Comparison of ENCODE assay signal across 22 cellular contexts in the genomic region with DNA sequence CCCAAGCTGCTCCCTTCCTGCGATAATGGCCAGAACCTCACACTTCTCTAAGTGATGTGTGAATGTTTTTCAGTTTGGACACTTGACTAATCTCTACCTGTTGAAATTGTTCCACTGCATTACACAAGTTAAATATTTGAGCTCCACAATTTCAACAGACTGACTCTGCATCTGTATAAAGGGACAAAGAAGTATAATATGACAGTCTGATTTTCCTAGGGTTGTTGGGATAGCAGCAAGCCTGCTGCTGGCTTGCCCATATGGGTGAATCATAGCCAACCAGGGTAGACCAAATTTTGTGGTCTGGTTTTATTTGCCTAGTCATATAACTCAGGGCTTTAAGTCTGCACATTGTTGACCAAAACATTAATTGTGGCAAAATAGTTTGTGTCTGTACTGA.
DNase-seq lines count a peak whose midpoint lies in the region; ATAC-seq and TF ChIP-seq lines count a peak whose summit lies in the region.
"Had no signal": no experiment of that assay in that cellular context is flagged by ENCODE, and none has a peak within 500 bp of the region (broad histone marks: within the 10 kb centered on the region; RNA-seq: fewer than 3 reads in every experiment).

No MANE protein-coding gene starts in this region.

- no peaks in the 10 kb centered on the region for H3K9me2 ChIP-seq in PC-3 (replicated peaks; ENCODE audit: low read length)

- H3K79me2 ChIP-seq in PC-3 (ENCODE audit: low read length): no peaks in the 10 kb centered on the region

- H3K4me1 ChIP-seq in PC-3 (ENCODE audit: insufficient read depth, low read length) (no peaks in the 10 kb centered on the region), liver (ENCODE audit: control insufficient read depth in 4 of 4, insufficient read depth in 4 of 4, low read length in 3 of 4) (peaks cover 4 to 24% (median 17%) of the 10 kb centered on the region in 4 donors), body of pancreas (no peaks in the 10 kb centered on the region)
- H3K4me1 ChIP-seq: BLaER1 had no signal

- no peak overlapping the region for H3K27ac ChIP-seq in PC-3 (ENCODE audit: low read length)
- peak overlapping the region; percentile 1 to 25 for H3K27ac ChIP-seq in liver (ENCODE audit: low read depth in 1 of 2, low read length in 2 of 2)
- no peak overlapping the region for H3K27ac ChIP-seq in body of pancreas
- H3K27ac ChIP-seq: BLaER1, coronary artery, ovary had no signal

- POLR2A ChIA-PET in PC-3 (lab: Charles Lee; ENCODE audit: unreplicated experiment): no interaction called here

- H3K36me3 ChIP-seq in PC-3 (ENCODE audit: low read depth, low read length) (no peaks in the 10 kb centered on the region), liver (ENCODE audit: control insufficient read depth in 4 of 4, insufficient read depth in 3 of 4, low read depth in 1 of 4, low read length in 3 of 4) (no peaks in the 10 kb centered on the region), body of pancreas (replicated peaks in 1 of 2; ENCODE audit: insufficient read depth in 1 of 2, low read depth in 2 of 2) (no peaks in the 10 kb centered on the region)
- H3K36me3 ChIP-seq: BLaER1, ovary had no signal

- H3K27me3 ChIP-seq in PC-3 (ENCODE audit: low read length) (no peaks in the 10 kb centered on the region), liver (ENCODE audit: control insufficient read depth in 4 of 4, insufficient read depth in 4 of 4, low read length in 3 of 4) (no peaks in the 10 kb centered on the region), body of pancreas (no peaks in the 10 kb centered on the region)
- H3K27me3 ChIP-seq: BLaER1, ovary had no signal

- no peak overlapping the region for H2AFZ ChIP-seq in PC-3 (ENCODE audit: low read length)

- no peaks in the 10 kb centered on the region for H4K20me1 ChIP-seq in PC-3 (ENCODE audit: low read length)
- H4K20me1 ChIP-seq: BLaER1 had no signal

- no TSS peak for BruUV-seq in PC-3 (replicated peaks; lab: Mats Ljungman, UMichigan)

- DNase-seq in DMS153 (lab: John Stamatoyannopoulos, UW) (peak; percentile 80), NCI-H2081 treated with DMSO at 0.1 percent for 48 hours (lab: John Stamatoyannopoulos, UW) (peak; percentile 55), PC-3 (peak; percentile 50), KG1 (lab: John Stamatoyannopoulos, UW) (no peak), body of pancreas (no peak)
- DNase-seq: activated CD4-positive, alpha-beta T cell treated with anti-CD3 and anti-CD28 coated beads for 1 hour; activated naive CD4-positive, alpha-beta T cell treated with Interleukin-2 at 50 U/mL for 16 hours; activated T-cell treated with anti-CD3 and anti-CD28 coated beads, Interleukin-2, amount 50 U/mL, for 4 hours; endodermal cell; GDM1; H9; mesendoderm; naive thymus-derived CD8-positive, alpha-beta T cell; NCI-H1694 treated with DMSO at 0.1 percent for 48 hours; ovary; right cardiac atrium; SIG-M5 had no signal

- TF ChIP-seq CTCF in PC-3 (conservative IDR thresholded peaks at IDR 0.05; ENCODE audit: low read depth, low read length) (no peak), liver (IDR thresholded peaks at IDR 0.05; ENCODE audit: low read depth, low read length, missing input control) (no peak), body of pancreas (IDR thresholded peaks at IDR 0.05) (no peak)

- ATAC-seq in PC-3: no peak
- ATAC-seq in HG02763 (IDR thresholded peaks at IDR 0.05; ENCODE audit: unreplicated experiment): no peak
- no peak for ATAC-seq in GM19452 (IDR thresholded peaks at IDR 0.05; ENCODE audit: unreplicated experiment)
- ATAC-seq in body of pancreas: no peak
- ATAC-seq: activated T-cell treated with anti-CD3 and anti-CD28 coated beads, Interleukin-2, amount 50 U/mL, for 4 hours; naive thymus-derived CD8-positive, alpha-beta T cell; right cardiac atrium had no signal

- H3K9me3 ChIP-seq in PC-3 (ENCODE audit: low read length): no peaks in the 10 kb centered on the region
- no peaks in the 10 kb centered on the region for H3K9me3 ChIP-seq in liver (ENCODE audit: control insufficient read depth in 4 of 4, low read length in 3 of 4)
- H3K9me3 ChIP-seq in body of pancreas: no peaks in the 10 kb centered on the region
- H3K9me3 ChIP-seq: BLaER1, ovary had no signal

- intact Hi-C loops in PC-3 (cut with micrococcal nuclease) (no loop called here), body of pancreas (cut with DNase I) (no loop called here)

- CTCF ChIA-PET in PC-3 (lab: Charles Lee): no interaction called here

- no peak overlapping the region for H3K9ac ChIP-seq in PC-3 (ENCODE audit: low read length)
- no peak overlapping the region for H3K9ac ChIP-seq in liver (ENCODE audit: low read depth in 1 of 2, low read length in 2 of 2)
- H3K9ac ChIP-seq: BLaER1 had no signal

- H3K4me2 ChIP-seq in PC-3 (ENCODE audit: low read length): no peak overlapping the region
- H3K4me2 ChIP-seq: BLaER1 had no signal

- TF ChIP-seq POLR2A in body of pancreas (IDR thresholded peaks at IDR 0.05): no peak

- H3F3A ChIP-seq in PC-3 (ENCODE audit: low read length, unreplicated experiment): no peaks in the 10 kb centered on the region

- H3K4me3 ChIP-seq in PC-3 (ENCODE audit: low read length) (no peak overlapping the region), liver (ENCODE audit: low read depth in 1 of 3, low read length in 3 of 3) (no peak overlapping the region), body of pancreas (no peak overlapping the region)
- H3K4me3 ChIP-seq: BLaER1, coronary artery, ovary had no signal

- TF ChIP-seq RAD21 in liver (IDR thresholded peaks at IDR 0.05): peak; percentile 56 to 59

- 36% methylated on average over 1 of the region's 1 CpG for WGBS in liver
- WGBS in body of pancreas, 2 donors: 42 to 69% methylated on average over 1 of the region's 1 CpG

TF ChIP-seq in liver, 16 proteins besides CTCF, POLR2A, EP300 and RAD21:
- TF ChIP-seq RXRA (IDR thresholded peaks at IDR 0.05) (peak; percentile 59 to 79), JUND (IDR thresholded peaks at IDR 0.05) (peak; percentile 48 to 87), NR2F2 (IDR thresholded peaks at IDR 0.05) (no peak), REST (IDR thresholded peaks at IDR 0.05) (peak; percentile 64), HNF4G (IDR thresholded peaks at IDR 0.05) (no peak), TAF1 (conservative IDR thresholded peaks at IDR 0.05) (peak; percentile 86), HNF4A (conservative IDR thresholded peaks at IDR 0.05) (peak; percentile 73 to 83), SP1 (IDR thresholded peaks at IDR 0.05) (peak; percentile 79), FOXA2 (IDR thresholded peaks at IDR 0.05) (peak; percentile 76), YY1 (IDR thresholded peaks at IDR 0.05) (peak; percentile 83), EGR1 (IDR thresholded peaks at IDR 0.05; ENCODE audit: low read depth in 2 of 2) (peak; percentile 47 to 83), FOXA1 (IDR thresholded peaks at IDR 0.05) (peak; percentile 42), MAX (IDR thresholded peaks at IDR 0.05) (peak; percentile 62), GABPA (IDR thresholded peaks at IDR 0.05 in 1 of 2, conservative IDR thresholded peaks at IDR 0.05 in 1 of 2) (no peak)
- TF ChIP-seq, protein P1, sequence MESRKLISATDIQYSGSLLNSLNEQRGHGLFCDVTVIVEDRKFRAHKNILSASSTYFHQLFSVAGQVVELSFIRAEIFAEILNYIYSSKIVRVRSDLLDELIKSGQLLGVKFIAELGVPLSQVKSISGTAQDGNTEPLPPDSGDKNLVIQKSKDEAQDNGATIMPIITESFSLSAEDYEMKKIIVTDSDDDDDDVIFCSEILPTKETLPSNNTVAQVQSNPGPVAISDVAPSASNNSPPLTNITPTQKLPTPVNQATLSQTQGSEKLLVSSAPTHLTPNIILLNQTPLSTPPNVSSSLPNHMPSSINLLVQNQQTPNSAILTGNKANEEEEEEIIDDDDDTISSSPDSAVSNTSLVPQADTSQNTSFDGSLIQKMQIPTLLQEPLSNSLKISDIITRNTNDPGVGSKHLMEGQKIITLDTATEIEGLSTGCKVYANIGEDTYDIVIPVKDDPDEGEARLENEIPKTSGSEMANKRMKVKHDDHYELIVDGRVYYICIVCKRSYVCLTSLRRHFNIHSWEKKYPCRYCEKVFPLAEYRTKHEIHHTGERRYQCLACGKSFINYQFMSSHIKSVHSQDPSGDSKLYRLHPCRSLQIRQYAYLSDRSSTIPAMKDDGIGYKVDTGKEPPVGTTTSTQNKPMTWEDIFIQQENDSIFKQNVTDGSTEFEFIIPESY (IDR thresholded peaks at IDR 0.05): peak; percentile 85
- TF ChIP-seq, protein P2, sequence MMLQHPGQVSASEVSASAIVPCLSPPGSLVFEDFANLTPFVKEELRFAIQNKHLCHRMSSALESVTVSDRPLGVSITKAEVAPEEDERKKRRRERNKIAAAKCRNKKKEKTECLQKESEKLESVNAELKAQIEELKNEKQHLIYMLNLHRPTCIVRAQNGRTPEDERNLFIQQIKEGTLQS (IDR thresholded peaks at IDR 0.05): no peak
TF ChIP-seq in liver: peak in this region for 12.

Comparison
In these comparisons a context has a peak if more than half of its experiments do, and no peak if none do; other contexts are left out.
1. DNase-seq: peak in DMS153 (single experiment), NCI-H2081 treated with DMSO at 0.1 percent for 48 hours (single experiment) and PC-3 (single experiment); none in KG1 (single experiment) and body of pancreas (0 of 4).
2. H3K27ac ChIP-seq: peak in liver (2 of 2); none in PC-3 (single experiment) and body of pancreas (0 of 4).